In the genomic region with DNA sequence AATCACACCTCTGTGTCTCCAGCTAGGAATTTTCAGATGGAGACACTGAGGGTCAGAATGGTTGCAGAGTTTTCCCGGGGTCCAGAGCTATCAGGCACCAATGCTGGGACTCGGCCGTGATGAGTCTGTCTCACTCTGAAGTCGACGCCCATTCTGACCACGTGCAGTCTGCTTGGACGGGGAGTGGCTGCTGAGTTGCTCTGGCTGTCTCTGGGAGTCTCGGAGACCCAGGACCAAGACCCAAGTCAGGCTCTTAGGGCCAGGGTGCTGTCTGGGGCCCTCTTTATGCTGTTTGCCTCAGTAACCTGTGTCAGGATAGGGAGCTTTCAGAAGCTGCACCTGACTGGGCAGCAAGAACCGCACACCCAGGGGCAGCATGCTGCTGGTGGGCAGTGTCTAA, we compare ENCODE assay signal across 1 cellular context.
TF ChIP-seq lines count a peak whose summit lies in the region.

No MANE protein-coding gene starts in this region.

TF ChIP-seq in HepG2, 621 proteins besides CTCF, POLR2A, EP300 and RAD21:
- no peak for TF ChIP-seq ZNF235 (CRISPR knock-in tag; IDR thresholded peaks at IDR 0.05; ENCODE audit: borderline replicate concordance)
- TF ChIP-seq ZNF768 (CRISPR knock-in tag; IDR thresholded peaks at IDR 0.05) = 0 out of 2 replicates have a peak, but pooled peaks have one; percentile 10
- TF ChIP-seq, protein P1, sequence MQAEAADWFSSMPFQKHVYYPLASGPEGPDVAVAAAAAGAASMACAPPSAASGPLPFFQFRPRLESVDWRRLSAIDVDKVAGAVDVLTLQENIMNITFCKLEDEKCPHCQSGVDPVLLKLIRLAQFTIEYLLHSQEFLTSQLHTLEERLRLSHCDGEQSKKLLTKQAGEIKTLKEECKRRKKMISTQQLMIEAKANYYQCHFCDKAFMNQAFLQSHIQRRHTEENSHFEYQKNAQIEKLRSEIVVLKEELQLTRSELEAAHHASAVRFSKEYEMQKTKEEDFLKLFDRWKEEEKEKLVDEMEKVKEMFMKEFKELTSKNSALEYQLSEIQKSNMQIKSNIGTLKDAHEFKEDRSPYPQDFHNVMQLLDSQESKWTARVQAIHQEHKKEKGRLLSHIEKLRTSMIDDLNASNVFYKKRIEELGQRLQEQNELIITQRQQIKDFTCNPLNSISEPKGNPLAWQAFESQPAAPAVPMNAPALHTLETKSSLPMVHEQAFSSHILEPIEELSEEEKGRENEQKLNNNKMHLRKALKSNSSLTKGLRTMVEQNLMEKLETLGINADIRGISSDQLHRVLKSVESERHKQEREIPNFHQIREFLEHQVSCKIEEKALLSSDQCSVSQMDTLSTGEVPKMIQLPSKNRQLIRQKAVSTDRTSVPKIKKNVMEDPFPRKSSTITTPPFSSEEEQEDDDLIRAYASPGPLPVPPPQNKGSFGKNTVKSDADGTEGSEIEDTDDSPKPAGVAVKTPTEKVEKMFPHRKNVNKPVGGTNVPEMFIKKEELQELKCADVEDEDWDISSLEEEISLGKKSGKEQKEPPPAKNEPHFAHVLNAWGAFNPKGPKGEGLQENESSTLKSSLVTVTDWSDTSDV (CRISPR knock-in tag; IDR thresholded peaks at IDR 0.05) = no peak
- TF ChIP-seq, protein P2, sequence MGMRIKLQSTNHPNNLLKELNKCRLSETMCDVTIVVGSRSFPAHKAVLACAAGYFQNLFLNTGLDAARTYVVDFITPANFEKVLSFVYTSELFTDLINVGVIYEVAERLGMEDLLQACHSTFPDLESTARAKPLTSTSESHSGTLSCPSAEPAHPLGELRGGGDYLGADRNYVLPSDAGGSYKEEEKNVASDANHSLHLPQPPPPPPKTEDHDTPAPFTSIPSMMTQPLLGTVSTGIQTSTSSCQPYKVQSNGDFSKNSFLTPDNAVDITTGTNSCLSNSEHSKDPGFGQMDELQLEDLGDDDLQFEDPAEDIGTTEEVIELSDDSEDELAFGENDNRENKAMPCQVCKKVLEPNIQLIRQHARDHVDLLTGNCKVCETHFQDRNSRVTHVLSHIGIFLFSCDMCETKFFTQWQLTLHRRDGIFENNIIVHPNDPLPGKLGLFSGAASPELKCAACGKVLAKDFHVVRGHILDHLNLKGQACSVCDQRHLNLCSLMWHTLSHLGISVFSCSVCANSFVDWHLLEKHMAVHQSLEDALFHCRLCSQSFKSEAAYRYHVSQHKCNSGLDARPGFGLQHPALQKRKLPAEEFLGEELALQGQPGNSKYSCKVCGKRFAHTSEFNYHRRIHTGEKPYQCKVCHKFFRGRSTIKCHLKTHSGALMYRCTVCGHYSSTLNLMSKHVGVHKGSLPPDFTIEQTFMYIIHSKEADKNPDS (CRISPR knock-in tag; IDR thresholded peaks at IDR 0.05) = no peak
- no peak for TF ChIP-seq HOXA3 (CRISPR knock-in tag; IDR thresholded peaks at IDR 0.05)
- TF ChIP-seq PHF5A (CRISPR knock-in tag; IDR thresholded peaks at IDR 0.05; ENCODE audit: low read depth, unreplicated experiment) = no peak
- 0 out of 2 replicates have a peak, but pooled peaks have one; percentile 7 for TF ChIP-seq FOSL2 (CRISPR knock-in tag; IDR thresholded peaks at IDR 0.05)
- TF ChIP-seq, protein P3, sequence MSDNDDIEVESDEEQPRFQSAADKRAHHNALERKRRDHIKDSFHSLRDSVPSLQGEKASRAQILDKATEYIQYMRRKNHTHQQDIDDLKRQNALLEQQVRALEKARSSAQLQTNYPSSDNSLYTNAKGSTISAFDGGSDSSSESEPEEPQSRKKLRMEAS (IDR thresholded peaks at IDR 0.05) = peak; percentile 33; the same call in 1 of the 2 replicates
- TF ChIP-seq, protein P4, sequence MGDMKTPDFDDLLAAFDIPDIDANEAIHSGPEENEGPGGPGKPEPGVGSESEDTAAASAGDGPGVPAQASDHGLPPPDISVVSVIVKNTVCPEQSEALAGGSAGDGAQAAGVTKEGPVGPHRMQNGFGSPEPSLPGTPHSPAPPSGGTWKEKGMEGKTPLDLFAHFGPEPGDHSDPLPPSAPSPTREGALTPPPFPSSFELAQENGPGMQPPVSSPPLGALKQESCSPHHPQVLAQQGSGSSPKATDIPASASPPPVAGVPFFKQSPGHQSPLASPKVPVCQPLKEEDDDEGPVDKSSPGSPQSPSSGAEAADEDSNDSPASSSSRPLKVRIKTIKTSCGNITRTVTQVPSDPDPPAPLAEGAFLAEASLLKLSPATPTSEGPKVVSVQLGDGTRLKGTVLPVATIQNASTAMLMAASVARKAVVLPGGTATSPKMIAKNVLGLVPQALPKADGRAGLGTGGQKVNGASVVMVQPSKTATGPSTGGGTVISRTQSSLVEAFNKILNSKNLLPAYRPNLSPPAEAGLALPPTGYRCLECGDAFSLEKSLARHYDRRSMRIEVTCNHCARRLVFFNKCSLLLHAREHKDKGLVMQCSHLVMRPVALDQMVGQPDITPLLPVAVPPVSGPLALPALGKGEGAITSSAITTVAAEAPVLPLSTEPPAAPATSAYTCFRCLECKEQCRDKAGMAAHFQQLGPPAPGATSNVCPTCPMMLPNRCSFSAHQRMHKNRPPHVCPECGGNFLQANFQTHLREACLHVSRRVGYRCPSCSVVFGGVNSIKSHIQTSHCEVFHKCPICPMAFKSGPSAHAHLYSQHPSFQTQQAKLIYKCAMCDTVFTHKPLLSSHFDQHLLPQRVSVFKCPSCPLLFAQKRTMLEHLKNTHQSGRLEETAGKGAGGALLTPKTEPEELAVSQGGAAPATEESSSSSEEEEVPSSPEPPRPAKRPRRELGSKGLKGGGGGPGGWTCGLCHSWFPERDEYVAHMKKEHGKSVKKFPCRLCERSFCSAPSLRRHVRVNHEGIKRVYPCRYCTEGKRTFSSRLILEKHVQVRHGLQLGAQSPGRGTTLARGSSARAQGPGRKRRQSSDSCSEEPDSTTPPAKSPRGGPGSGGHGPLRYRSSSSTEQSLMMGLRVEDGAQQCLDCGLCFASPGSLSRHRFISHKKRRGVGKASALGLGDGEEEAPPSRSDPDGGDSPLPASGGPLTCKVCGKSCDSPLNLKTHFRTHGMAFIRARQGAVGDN (CRISPR knock-in tag; IDR thresholded peaks at IDR 0.05) = 0 out of 2 replicates have a peak, but pooled peaks have one; percentile 15
- TF ChIP-seq, protein P5, sequence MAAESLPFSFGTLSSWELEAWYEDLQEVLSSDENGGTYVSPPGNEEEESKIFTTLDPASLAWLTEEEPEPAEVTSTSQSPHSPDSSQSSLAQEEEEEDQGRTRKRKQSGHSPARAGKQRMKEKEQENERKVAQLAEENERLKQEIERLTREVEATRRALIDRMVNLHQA (CRISPR knock-in tag; IDR thresholded peaks at IDR 0.05) = no peak
- TF ChIP-seq SP4 (CRISPR knock-in tag; IDR thresholded peaks at IDR 0.05) = no peak
- no peak for TF ChIP-seq ZSCAN25 (CRISPR knock-in tag; IDR thresholded peaks at IDR 0.05)
- TF ChIP-seq, protein P6, sequence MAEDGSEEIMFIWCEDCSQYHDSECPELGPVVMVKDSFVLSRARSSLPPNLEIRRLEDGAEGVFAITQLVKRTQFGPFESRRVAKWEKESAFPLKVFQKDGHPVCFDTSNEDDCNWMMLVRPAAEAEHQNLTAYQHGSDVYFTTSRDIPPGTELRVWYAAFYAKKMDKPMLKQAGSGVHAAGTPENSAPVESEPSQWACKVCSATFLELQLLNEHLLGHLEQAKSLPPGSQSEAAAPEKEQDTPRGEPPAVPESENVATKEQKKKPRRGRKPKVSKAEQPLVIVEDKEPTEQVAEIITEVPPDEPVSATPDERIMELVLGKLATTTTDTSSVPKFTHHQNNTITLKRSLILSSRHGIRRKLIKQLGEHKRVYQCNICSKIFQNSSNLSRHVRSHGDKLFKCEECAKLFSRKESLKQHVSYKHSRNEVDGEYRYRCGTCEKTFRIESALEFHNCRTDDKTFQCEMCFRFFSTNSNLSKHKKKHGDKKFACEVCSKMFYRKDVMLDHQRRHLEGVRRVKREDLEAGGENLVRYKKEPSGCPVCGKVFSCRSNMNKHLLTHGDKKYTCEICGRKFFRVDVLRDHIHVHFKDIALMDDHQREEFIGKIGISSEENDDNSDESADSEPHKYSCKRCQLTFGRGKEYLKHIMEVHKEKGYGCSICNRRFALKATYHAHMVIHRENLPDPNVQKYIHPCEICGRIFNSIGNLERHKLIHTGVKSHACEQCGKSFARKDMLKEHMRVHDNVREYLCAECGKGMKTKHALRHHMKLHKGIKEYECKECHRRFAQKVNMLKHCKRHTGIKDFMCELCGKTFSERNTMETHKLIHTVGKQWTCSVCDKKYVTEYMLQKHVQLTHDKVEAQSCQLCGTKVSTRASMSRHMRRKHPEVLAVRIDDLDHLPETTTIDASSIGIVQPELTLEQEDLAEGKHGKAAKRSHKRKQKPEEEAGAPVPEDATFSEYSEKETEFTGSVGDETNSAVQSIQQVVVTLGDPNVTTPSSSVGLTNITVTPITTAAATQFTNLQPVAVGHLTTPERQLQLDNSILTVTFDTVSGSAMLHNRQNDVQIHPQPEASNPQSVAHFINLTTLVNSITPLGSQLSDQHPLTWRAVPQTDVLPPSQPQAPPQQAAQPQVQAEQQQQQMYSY (CRISPR knock-in tag; IDR thresholded peaks at IDR 0.05) = no peak
- no peak for TF ChIP-seq MED1 (CRISPR knock-in tag; IDR thresholded peaks at IDR 0.05)
- no peak for TF ChIP-seq ZNF260 (CRISPR knock-in tag; IDR thresholded peaks at IDR 0.05; ENCODE audit: borderline replicate concordance, low read depth)
- TF ChIP-seq IKZF4 (CRISPR knock-in tag; IDR thresholded peaks at IDR 0.05; ENCODE audit: borderline replicate concordance, low read depth, not compliant biosample characterization) = no peak
